In the genomic region with DNA sequence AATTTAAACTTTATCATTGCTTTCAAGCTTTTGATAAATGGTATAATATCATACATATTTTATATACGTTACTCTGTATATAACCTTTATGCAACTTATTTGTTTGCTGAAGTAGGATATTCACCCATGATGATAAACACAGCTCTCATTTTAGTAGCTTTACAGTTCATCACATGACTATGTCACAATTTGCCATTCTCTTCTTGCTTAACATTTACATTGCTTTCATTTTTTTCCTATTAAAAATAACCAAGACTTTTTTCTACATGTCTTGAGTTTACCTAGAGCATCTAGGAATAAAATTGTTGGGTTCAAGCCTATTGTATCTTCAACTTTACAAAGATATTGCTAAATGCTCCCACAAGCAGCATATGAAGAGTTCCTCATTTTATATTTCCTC, we compare ENCODE assay signal across 1 cellular context.
TF ChIP-seq lines count a peak whose summit lies in the region.

No MANE protein-coding gene starts in this region.

TF ChIP-seq in IMR-90, 13 proteins besides CTCF, POLR2A, EP300 and RAD21 (continued from another document):
- TF ChIP-seq, protein P1, sequence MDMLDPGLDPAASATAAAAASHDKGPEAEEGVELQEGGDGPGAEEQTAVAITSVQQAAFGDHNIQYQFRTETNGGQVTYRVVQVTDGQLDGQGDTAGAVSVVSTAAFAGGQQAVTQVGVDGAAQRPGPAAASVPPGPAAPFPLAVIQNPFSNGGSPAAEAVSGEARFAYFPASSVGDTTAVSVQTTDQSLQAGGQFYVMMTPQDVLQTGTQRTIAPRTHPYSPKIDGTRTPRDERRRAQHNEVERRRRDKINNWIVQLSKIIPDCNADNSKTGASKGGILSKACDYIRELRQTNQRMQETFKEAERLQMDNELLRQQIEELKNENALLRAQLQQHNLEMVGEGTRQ (IDR thresholded peaks at IDR 0.05; ENCODE audit: low read depth, low read length): 0 out of 2 replicates have a peak, but pooled peaks have one; percentile 25
- TF ChIP-seq CEBPB (IDR thresholded peaks at IDR 0.05; ENCODE audit: low read depth, low read length) (peak; percentile 87), NFE2L2 (IDR thresholded peaks at IDR 0.05; ENCODE audit: low read depth, low read length) (no peak)
TF ChIP-seq in IMR-90: peak in this region for 2.
